1 cellular context compared by ENCODE assay signal in the genomic region with DNA sequence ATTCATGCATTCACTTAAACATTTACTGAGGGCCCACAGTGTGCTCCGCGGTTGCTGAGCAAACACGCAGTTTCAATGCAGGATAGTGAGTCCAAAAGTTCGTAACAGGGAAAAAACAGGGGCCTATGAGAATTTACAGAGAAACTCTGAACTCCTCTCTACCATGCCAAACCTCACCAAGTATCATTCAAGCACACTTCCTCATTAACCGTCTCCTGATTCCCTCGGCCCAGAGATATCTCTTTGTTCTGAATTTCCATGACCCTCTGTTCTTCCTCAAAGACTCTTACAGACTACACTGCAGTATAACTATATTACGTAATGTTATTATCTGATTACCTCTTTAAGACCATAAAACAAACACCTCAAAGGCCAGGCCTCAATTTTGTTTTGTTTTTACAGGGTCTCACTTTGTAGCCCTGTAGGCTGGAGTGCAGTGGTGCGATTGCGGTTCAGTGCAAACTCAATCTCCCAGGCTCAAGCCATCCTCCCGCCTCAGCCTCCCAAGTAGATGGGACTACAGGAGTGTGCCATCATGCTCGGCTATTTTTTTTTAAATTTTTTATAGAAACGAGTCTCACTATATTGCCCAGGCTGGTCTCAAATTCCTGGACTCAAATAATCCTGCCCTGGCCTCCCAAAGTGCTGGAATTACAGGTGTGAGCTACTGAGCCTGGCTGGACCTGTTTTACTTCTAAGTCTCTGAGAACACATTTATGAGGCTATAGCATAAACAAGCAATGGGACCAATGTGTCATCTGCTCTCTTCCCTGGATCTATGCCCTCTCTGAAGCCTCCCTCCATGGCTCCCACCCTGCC.
A peak's percentile ranks its signal among the peaks of the same experiment; 100 is the strongest.
TF ChIP-seq lines count a peak whose summit lies in the region.

No MANE protein-coding gene starts in this region.

TF ChIP-seq in K562, 482 proteins besides CTCF, POLR2A, EP300 and RAD21 (continued from another document):
- TF ChIP-seq ZNF277 (CRISPR knock-in tag; IDR thresholded peaks at IDR 0.05; ENCODE audit: borderline replicate concordance) (no peak), LEF1 (IDR thresholded peaks at IDR 0.05) (no peak), MAFK (IDR thresholded peaks at IDR 0.05; ENCODE audit: low read length) (no peak), GABPB2 (CRISPR knock-in tag; conservative IDR thresholded peaks at IDR 0.05) (no peak), ZC3H4 (CRISPR knock-in tag; IDR thresholded peaks at IDR 0.05; ENCODE audit: borderline replicate concordance) (no peak), TFAM (CRISPR knock-in tag; conservative IDR thresholded peaks at IDR 0.05) (no peak), EP400 (IDR thresholded peaks at IDR 0.05) (no peak; the same call in 1 of the 2 replicates), ATF7 (IDR thresholded peaks at IDR 0.05) (peak; percentile 84), TSC22D4 (tag; IDR thresholded peaks at IDR 0.05) (no peak), ZNF316 (IDR thresholded peaks at IDR 0.05) (no peak), SP1 (CRISPR knock-in tag; IDR thresholded peaks at IDR 0.05) (no peak), NFXL1 (CRISPR knock-in tag; IDR thresholded peaks at IDR 0.05) (no peak), PHF8 (IDR thresholded peaks at IDR 0.05; ENCODE audit: borderline replicate concordance, low read length) (peak; percentile 23; the same call in 1 of the 2 replicates), ZNF551 (CRISPR knock-in tag; IDR thresholded peaks at IDR 0.05) (no peak), NR2C1 (IDR thresholded peaks at IDR 0.05) (no peak), NR2C1 (tag; IDR thresholded peaks at IDR 0.05) (no peak), ARID3A (IDR thresholded peaks at IDR 0.05; ENCODE audit: borderline replicate concordance, low read depth, low read length) (no peak), ATF1 (CRISPR knock-in tag; IDR thresholded peaks at IDR 0.05) (no peak), ATF1 (tag; IDR thresholded peaks at IDR 0.05) (no peak), CEBPB (tag; IDR thresholded peaks at IDR 0.05) (peak; percentile 85), TEAD2 (tag; IDR thresholded peaks at IDR 0.05) (no peak), ZBTB12 (CRISPR knock-in tag; IDR thresholded peaks at IDR 0.05) (no peak), YY1 (IDR thresholded peaks at IDR 0.05; ENCODE audit: borderline replicate concordance in 1 of 3, control insufficient read depth in 1 of 3, extremely low read depth in 1 of 3, insufficient read depth in 3 of 3, insufficient read length in 1 of 3, insufficient replicate concordance in 2 of 3, low read depth in 1 of 3, low read length in 2 of 3) (no peak), HNRNPLL (IDR thresholded peaks at IDR 0.05; ENCODE audit: low read depth, low read length, poor library complexity, severe bottlenecking) (peak; percentile 73), JUND (IDR thresholded peaks at IDR 0.05; ENCODE audit: borderline replicate concordance, low read depth, low read length) (no peak), JUND (tag; IDR thresholded peaks at IDR 0.05; ENCODE audit: borderline replicate concordance, low read depth, low read length) (0 out of 3 replicates have a peak, but pooled peaks have one; percentile 9), KDM5B (IDR thresholded peaks at IDR 0.05; ENCODE audit: insufficient replicate concordance, low read depth, low read length) (no peak), SMARCA5 (IDR thresholded peaks at IDR 0.05) (no peak), MAFF (IDR thresholded peaks at IDR 0.05; ENCODE audit: low read length) (no peak), HNRNPUL1 (IDR thresholded peaks at IDR 0.05; ENCODE audit: low read length) (no peak), NFE2L1 (tag; IDR thresholded peaks at IDR 0.05; ENCODE audit: borderline replicate concordance, low read depth) (no peak), SRSF7 (optimal IDR thresholded peaks at IDR 0.05; ENCODE audit: low read depth, low read length) (no peak), LARP7 (IDR thresholded peaks at IDR 0.05) (no peak), L3MBTL2 (IDR thresholded peaks at IDR 0.05) (0 out of 2 replicates have a peak, but pooled peaks have one; percentile 10)
- TF ChIP-seq, protein P1, sequence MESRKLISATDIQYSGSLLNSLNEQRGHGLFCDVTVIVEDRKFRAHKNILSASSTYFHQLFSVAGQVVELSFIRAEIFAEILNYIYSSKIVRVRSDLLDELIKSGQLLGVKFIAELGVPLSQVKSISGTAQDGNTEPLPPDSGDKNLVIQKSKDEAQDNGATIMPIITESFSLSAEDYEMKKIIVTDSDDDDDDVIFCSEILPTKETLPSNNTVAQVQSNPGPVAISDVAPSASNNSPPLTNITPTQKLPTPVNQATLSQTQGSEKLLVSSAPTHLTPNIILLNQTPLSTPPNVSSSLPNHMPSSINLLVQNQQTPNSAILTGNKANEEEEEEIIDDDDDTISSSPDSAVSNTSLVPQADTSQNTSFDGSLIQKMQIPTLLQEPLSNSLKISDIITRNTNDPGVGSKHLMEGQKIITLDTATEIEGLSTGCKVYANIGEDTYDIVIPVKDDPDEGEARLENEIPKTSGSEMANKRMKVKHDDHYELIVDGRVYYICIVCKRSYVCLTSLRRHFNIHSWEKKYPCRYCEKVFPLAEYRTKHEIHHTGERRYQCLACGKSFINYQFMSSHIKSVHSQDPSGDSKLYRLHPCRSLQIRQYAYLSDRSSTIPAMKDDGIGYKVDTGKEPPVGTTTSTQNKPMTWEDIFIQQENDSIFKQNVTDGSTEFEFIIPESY (CRISPR knock-in tag; IDR thresholded peaks at IDR 0.05), result no peak
- TF ChIP-seq, protein P2, sequence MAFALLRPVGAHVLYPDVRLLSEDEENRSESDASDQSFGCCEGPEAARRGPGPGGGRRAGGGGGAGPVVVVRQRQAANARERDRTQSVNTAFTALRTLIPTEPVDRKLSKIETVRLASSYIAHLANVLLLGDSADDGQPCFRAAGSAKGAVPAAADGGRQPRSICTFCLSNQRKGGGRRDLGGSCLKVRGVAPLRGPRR (CRISPR knock-in tag; IDR thresholded peaks at IDR 0.05), result no peak
- TF ChIP-seq, protein P3, sequence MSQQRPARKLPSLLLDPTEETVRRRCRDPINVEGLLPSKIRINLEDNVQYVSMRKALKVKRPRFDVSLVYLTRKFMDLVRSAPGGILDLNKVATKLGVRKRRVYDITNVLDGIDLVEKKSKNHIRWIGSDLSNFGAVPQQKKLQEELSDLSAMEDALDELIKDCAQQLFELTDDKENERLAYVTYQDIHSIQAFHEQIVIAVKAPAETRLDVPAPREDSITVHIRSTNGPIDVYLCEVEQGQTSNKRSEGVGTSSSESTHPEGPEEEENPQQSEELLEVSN (IDR thresholded peaks at IDR 0.05; ENCODE audit: borderline replicate concordance in 1 of 2, extremely low read depth in 1 of 2, insufficient read depth in 1 of 2, insufficient read length in 1 of 2, low read depth in 1 of 2, low read length in 1 of 2, poor library complexity in 1 of 2, severe bottlenecking in 1 of 2), result no peak
- TF ChIP-seq, protein P4, sequence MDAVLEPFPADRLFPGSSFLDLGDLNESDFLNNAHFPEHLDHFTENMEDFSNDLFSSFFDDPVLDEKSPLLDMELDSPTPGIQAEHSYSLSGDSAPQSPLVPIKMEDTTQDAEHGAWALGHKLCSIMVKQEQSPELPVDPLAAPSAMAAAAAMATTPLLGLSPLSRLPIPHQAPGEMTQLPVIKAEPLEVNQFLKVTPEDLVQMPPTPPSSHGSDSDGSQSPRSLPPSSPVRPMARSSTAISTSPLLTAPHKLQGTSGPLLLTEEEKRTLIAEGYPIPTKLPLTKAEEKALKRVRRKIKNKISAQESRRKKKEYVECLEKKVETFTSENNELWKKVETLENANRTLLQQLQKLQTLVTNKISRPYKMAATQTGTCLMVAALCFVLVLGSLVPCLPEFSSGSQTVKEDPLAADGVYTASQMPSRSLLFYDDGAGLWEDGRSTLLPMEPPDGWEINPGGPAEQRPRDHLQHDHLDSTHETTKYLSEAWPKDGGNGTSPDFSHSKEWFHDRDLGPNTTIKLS (IDR thresholded peaks at IDR 0.05; ENCODE audit: borderline replicate concordance, low read depth), result no peak
- TF ChIP-seq, protein P5, sequence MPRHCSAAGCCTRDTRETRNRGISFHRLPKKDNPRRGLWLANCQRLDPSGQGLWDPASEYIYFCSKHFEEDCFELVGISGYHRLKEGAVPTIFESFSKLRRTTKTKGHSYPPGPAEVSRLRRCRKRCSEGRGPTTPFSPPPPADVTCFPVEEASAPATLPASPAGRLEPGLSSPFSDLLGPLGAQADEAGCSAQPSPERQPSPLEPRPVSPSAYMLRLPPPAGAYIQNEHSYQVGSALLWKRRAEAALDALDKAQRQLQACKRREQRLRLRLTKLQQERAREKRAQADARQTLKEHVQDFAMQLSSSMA (CRISPR knock-in tag; IDR thresholded peaks at IDR 0.05), result no peak
